In the genomic region with DNA sequence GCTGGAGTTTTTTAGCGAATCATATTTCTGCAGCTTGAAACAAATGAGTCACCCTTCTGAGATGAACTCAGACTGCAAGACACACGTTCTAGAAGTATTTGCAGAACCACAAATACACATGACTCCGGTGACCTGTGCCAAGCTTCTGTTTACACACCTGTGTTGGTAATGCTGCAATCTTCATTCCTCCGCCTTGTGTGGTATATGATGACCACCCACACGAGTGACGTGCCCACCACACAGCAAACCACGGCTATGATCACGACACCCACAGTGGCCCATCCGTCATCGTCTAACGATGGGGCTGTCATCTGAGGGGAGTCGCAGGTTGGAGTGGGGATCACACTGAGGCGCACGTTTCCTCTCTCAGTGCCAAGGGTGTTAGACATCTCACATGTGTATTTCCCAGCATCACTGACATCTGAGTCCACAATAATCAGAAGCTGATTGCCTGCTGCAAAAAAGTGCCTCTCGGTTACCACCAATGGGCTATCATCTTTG, we compare ENCODE assay signal across 11 cellular contexts. TPM values are rescaled to one million over a fixed set of nuclear protein-coding genes. Genes with fewer than 3 reads are reported as not detected.
DNase-seq lines count a peak whose midpoint lies in the region; ATAC-seq and TF ChIP-seq lines count a peak whose summit lies in the region.
"Had no signal": no experiment of that assay in that cellular context is flagged by ENCODE, and none has a peak within 500 bp of the region (broad histone marks: within the 10 kb centered on the region; RNA-seq: fewer than 3 reads in every experiment).

No MANE protein-coding gene starts in this region.

- no peak overlapping the region for H3K4me3 Mint-ChIP-seq in effector memory CD8-positive, alpha-beta T cell
- no peak overlapping the region for H3K4me3 Mint-ChIP-seq in glutamatergic neuron (ENCODE audit: unreplicated experiment)
- H3K4me3 Mint-ChIP-seq: immature natural killer cell had no signal

- in situ Hi-C loops in HAP-1 (cut with MboI; ENCODE audit: low sequenced_read_pairs), result no loop called here

- TF ChIP-seq CTCF in choroid plexus epithelial cell (conservative IDR thresholded peaks at IDR 0.05; ENCODE audit: low read depth, low read length) (no peak), glutamatergic neuron (IDR thresholded peaks at IDR 0.05; ENCODE audit: partially characterized antibody, unreplicated experiment) (no peak)

- no peak overlapping the region for H3K27ac Mint-ChIP-seq in effector memory CD8-positive, alpha-beta T cell
- no peak overlapping the region for H3K27ac Mint-ChIP-seq in glutamatergic neuron (ENCODE audit: unreplicated experiment)
- H3K27ac Mint-ChIP-seq: immature natural killer cell had no signal

- no peak for ATAC-seq in effector memory CD8-positive, alpha-beta T cell (replicated peaks)
- no peak for ATAC-seq in HG02678 (IDR thresholded peaks at IDR 0.05; ENCODE audit: unreplicated experiment)

- no peaks in the 10 kb centered on the region for H3K4me1 Mint-ChIP-seq in effector memory CD8-positive, alpha-beta T cell (ENCODE audit: low read depth in 2 of 2)
- no peaks in the 10 kb centered on the region for H3K4me1 Mint-ChIP-seq in glutamatergic neuron (ENCODE audit: low read depth, unreplicated experiment)
- H3K4me1 Mint-ChIP-seq: immature natural killer cell had no signal

- H3K36me3 Mint-ChIP-seq in effector memory CD8-positive, alpha-beta T cell (ENCODE audit: insufficient read depth), result no peaks in the 10 kb centered on the region
- H3K36me3 Mint-ChIP-seq in glutamatergic neuron (ENCODE audit: unreplicated experiment), result no peaks in the 10 kb centered on the region
- H3K36me3 Mint-ChIP-seq: immature natural killer cell had no signal

- no peaks in the 10 kb centered on the region for H3K27me3 ChIP-seq in HAP-1 (ENCODE audit: low read depth)

- H3K36me3 ChIP-seq in HAP-1 (replicated peaks), result peaks cover 36% of the 10 kb centered on the region

- H3K4me3 ChIP-seq in choroid plexus epithelial cell (ENCODE audit: low read depth, low read length), result no peak overlapping the region
- H3K4me3 ChIP-seq in HAP-1, result no peak overlapping the region

- DNase-seq in EL (peak; percentile 88), NCI-H2196 (lab: John Stamatoyannopoulos, UW; ENCODE audit: unreplicated experiment) (peak; percentile 94), choroid plexus epithelial cell (ENCODE audit: low read depth) (peak; percentile 97), non-pigmented ciliary epithelial cell (ENCODE audit: low read depth) (peak; percentile 99), HAP-1 (ENCODE audit: low spot score in 2 of 2) (no peak), glutamatergic neuron (no peak)
- no peak for DNase-seq in effector memory CD8-positive, alpha-beta T cell
- DNase-seq: GOT3, immature natural killer cell, Kasumi-1 had no signal

- H3K4me1 ChIP-seq in HAP-1, result no peaks in the 10 kb centered on the region

- peaks cover 0 to 4% of the 10 kb centered on the region in 2 donors for H3K9me3 Mint-ChIP-seq in effector memory CD8-positive, alpha-beta T cell
- no peaks in the 10 kb centered on the region for H3K9me3 Mint-ChIP-seq in glutamatergic neuron (ENCODE audit: unreplicated experiment)

- H3K9me3 ChIP-seq in HAP-1, result no peaks in the 10 kb centered on the region

- H3K27me3 Mint-ChIP-seq in effector memory CD8-positive, alpha-beta T cell, result no peaks in the 10 kb centered on the region
- no peaks in the 10 kb centered on the region for H3K27me3 Mint-ChIP-seq in glutamatergic neuron (ENCODE audit: unreplicated experiment)

RNA-seq across cellular contexts. Expression of gene LRIG3, which starts 43.0 kb away (rescaled TPM):
- 6.9 TPM for total RNA-seq in glutamatergic neuron (ENCODE audit: unreplicated experiment)

Comparison
In these comparisons a context has a peak if more than half of its experiments do, and no peak if none do; other contexts are left out.
1. DNase-seq: peak in EL (single experiment), NCI-H2196 (single experiment), choroid plexus epithelial cell (single experiment) and non-pigmented ciliary epithelial cell (single experiment); none in HAP-1 (0 of 2), effector memory CD8-positive, alpha-beta T cell (0 of 3) and glutamatergic neuron (single experiment).